Comparison of ENCODE assay signal across 27 cellular contexts in the genomic region with DNA sequence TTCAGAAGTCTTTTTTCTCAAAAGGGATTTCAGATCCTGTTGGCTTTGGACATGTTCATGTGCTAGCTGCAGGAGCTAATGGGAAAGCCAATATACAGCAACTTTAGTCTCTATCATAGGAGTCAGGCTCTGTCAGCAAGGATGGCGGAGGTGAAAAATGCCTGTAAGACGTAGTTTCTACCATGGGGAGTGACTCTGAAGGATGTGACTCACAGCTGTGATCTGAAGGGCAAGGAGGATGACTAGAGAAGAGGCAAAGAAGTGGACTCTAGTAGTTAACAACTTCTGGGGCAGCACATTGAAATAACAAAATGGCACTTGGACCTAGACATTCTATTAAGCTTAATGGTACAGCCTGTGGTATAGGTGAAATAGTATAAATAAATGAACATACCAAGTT. TPM values are rescaled to one million over a fixed set of nuclear protein-coding genes. Genes with fewer than 3 reads are reported as not detected.
DNase-seq lines count a peak whose midpoint lies in the region; ATAC-seq and TF ChIP-seq lines count a peak whose summit lies in the region.
"Had no signal": no experiment of that assay in that cellular context is flagged by ENCODE, and none has a peak within 500 bp of the region (broad histone marks: within the 10 kb centered on the region; RNA-seq: fewer than 3 reads in every experiment).

No MANE protein-coding gene starts in this region.

- in situ Hi-C loops in mammary epithelial cell (cut with MboI; ENCODE audit: low sequenced_read_pairs in 2 of 2): no loop called here

- peaks cover 30% of the 10 kb centered on the region for H3K4me1 Mint-ChIP-seq in nephron progenitor cell

- DNase-seq in AG20443 (ENCODE audit: low spot score): peak; percentile 10
- DNase-seq in M059J (ENCODE audit: low read depth): peak; percentile 59
- DNase-seq in mammary epithelial cell: peak; percentile 60
- DNase-seq in iris pigment epithelial cell (ENCODE audit: low read depth): peak; percentile 56
- no peak for DNase-seq in activated CD8-positive, alpha-beta memory T cell treated with anti-CD3 and anti-CD28 coated beads, Interleukin-2, amount 50 U/mL, for 48 hours
- no peak for DNase-seq in nephron progenitor cell
- DNase-seq: activated CD4-positive, alpha-beta T cell treated with anti-CD3 and anti-CD28 coated beads for 36 hours; activated gamma-delta T cell; activated naive CD8-positive, alpha-beta T cell treated with anti-CD3 and anti-CD28 coated beads, Interleukin-2, amount 50 U/mL, for 24 hours; activated T-cell treated with anti-CD3 and anti-CD28 coated beads, Interleukin-2, amount 50 U/mL, for 1 hour; Calu3; KG1; left ventricle myocardium superior; NCI-H1694; NCI-H2171 treated with DMSO at 0.1 percent for 48 hours; NCI-H526; right lobe of liver; RPMI8226; stimulated activated naive CD4-positive, alpha-beta T cell treated with Interleukin-2 at 50 U/mL for 16 hours; testis; uterus had no signal

- H3K27ac ChIP-seq in mammary epithelial cell (ENCODE audit: insufficient read depth, low read depth, low read length): no peak overlapping the region
- H3K27ac ChIP-seq: hepatocyte, right lobe of liver, testis, uterus had no signal

- no peaks in the 10 kb centered on the region for H3K9me3 ChIP-seq in mammary epithelial cell (replicated peaks; ENCODE audit: insufficient read depth, low read length)
- H3K9me3 ChIP-seq: right lobe of liver, testis, uterus had no signal

- ATAC-seq in GM19455 (IDR thresholded peaks at IDR 0.05; ENCODE audit: unreplicated experiment) (no peak), GM18861 (IDR thresholded peaks at IDR 0.05; ENCODE audit: unreplicated experiment) (no peak)
- ATAC-seq: activated CD4-positive, alpha-beta T cell treated with anti-CD3 and anti-CD28 coated beads for 36 hours; activated naive CD8-positive, alpha-beta T cell treated with anti-CD3 and anti-CD28 coated beads, Interleukin-2, amount 50 U/mL, for 24 hours; left ventricle myocardium superior; right lobe of liver had no signal

- H3K4me3 ChIP-seq in mammary epithelial cell (replicated peaks in 1 of 3; ENCODE audit: insufficient read depth in 1 of 3, low read depth in 2 of 3, low read length in 3 of 3): no peak overlapping the region
- H3K4me3 ChIP-seq: hepatocyte, right lobe of liver, testis, uterus had no signal

- H3K27ac Mint-ChIP-seq in nephron progenitor cell: no peak overlapping the region
- H3K27ac Mint-ChIP-seq: activated CD4-positive, alpha-beta T cell treated with anti-CD3 and anti-CD28 coated beads for 36 hours; activated naive CD8-positive, alpha-beta T cell treated with anti-CD3 and anti-CD28 coated beads, Interleukin-2, amount 50 U/mL, for 24 hours; CD14-positive monocyte; nephron; T-helper 1 cell treated with Interleukin-12 subunit alpha and Interleukin-12 subunit beta and Interleukin-4 antibody, amounts not matched to agents 30 μg/mL and 1 μg/mL, for 36 hours had no signal

- 65% methylated on average over 2 of the region's 2 CpGs for WGBS in mammary epithelial cell (ENCODE audit: low coverage, missing lambda C conversion rate)

- peaks cover 23% of the 10 kb centered on the region for H3K36me3 Mint-ChIP-seq in nephron progenitor cell (ENCODE audit: low read depth)
- H3K36me3 Mint-ChIP-seq: CD14-positive monocyte had no signal

- peaks cover 25% of the 10 kb centered on the region for H3K9me3 Mint-ChIP-seq in nephron progenitor cell

- H3K4me3 Mint-ChIP-seq in nephron progenitor cell: no peak overlapping the region
- H3K4me3 Mint-ChIP-seq: activated CD4-positive, alpha-beta T cell treated with anti-CD3 and anti-CD28 coated beads for 36 hours; activated naive CD8-positive, alpha-beta T cell treated with anti-CD3 and anti-CD28 coated beads, Interleukin-2, amount 50 U/mL, for 24 hours; CD14-positive monocyte; T-helper 1 cell treated with Interleukin-12 subunit alpha and Interleukin-12 subunit beta and Interleukin-4 antibody, amounts not matched to agents 30 μg/mL and 1 μg/mL, for 36 hours had no signal

- H2AFZ ChIP-seq in mammary epithelial cell (ENCODE audit: low read depth, low read length): peak overlapping the region; percentile 20
- H2AFZ ChIP-seq: hepatocyte had no signal

- H3K36me3 ChIP-seq in mammary epithelial cell (ENCODE audit: insufficient read depth, low read length): no peaks in the 10 kb centered on the region
- H3K36me3 ChIP-seq: right lobe of liver, uterus had no signal

- no peaks in the 10 kb centered on the region for H3K27me3 Mint-ChIP-seq in nephron progenitor cell (ENCODE audit: low read depth, poor library complexity)

- peaks cover 5% of the 10 kb centered on the region for H3K4me1 ChIP-seq in mammary epithelial cell (ENCODE audit: insufficient read depth, low read length)

- H3K79me2 ChIP-seq in mammary epithelial cell (ENCODE audit: insufficient read depth, low read length): peaks cover 20% of the 10 kb centered on the region

- intact Hi-C loops in mammary epithelial cell (cut with micrococcal nuclease): no loop called here

- no peak overlapping the region for H3K4me2 ChIP-seq in mammary epithelial cell (ENCODE audit: insufficient read depth, low read depth, low read length)
- H3K4me2 ChIP-seq: hepatocyte had no signal

- CTCF ChIA-PET in mammary epithelial cell (lab: Charles Lee; ENCODE audit: low non-redundant PET): no interaction called here

- H4K20me1 ChIP-seq in mammary epithelial cell (ENCODE audit: insufficient read depth, low read length): no peaks in the 10 kb centered on the region

- dilution Hi-C loops in mammary epithelial cell (cut with HindIII; ENCODE audit: low sequenced_read_pairs): no loop called here

- H3K27me3 ChIP-seq in mammary epithelial cell (ENCODE audit: insufficient read depth, low read length): no peaks in the 10 kb centered on the region
- H3K27me3 ChIP-seq: right lobe of liver, testis, uterus had no signal

- H3K9ac ChIP-seq in mammary epithelial cell (ENCODE audit: insufficient read depth, low read length): no peak overlapping the region

- TF ChIP-seq CTCF in mammary epithelial cell (conservative IDR thresholded peaks at IDR 0.05 in 1 of 2, IDR thresholded peaks at IDR 0.05 in 1 of 2; ENCODE audit: extremely low read depth in 1 of 2, insufficient read depth in 1 of 2, low read depth in 1 of 2, low read length in 2 of 2) (no peak), nephron progenitor cell (IDR thresholded peaks at IDR 0.05) (no peak)

- BruUV-seq in mammary epithelial cell (replicated peaks; lab: Mats Ljungman, UMichigan): no TSS peak

RNA-seq across cellular contexts. Expression of gene NDUFS4, which starts 3.1 kb away (rescaled TPM):
- total RNA-seq in M059J (2014; rRNA removed; shearing (Covaris generic)): 120 and 126 TPM in 2 replicates
- 10 to 100 TPM; 55.2 to 95.3 TPM for total RNA-seq in mammary epithelial cell
- polyA plus RNA-seq in mammary epithelial cell: 81.2 TPM
- 62.5 TPM for polyA minus RNA-seq in mammary epithelial cell

Comparison
In these comparisons a context has a peak if more than half of its experiments do, and no peak if none do; other contexts are left out.
1. DNase-seq: peak in AG20443 (single experiment), M059J (single experiment), mammary epithelial cell (single experiment) and iris pigment epithelial cell (single experiment); none in activated CD8-positive, alpha-beta memory T cell treated with anti-CD3 and anti-CD28 coated beads, Interleukin-2, amount 50 U/mL, for 48 hours (single experiment) and nephron progenitor cell (single experiment).